ENCODE assay signal across 7 cellular contexts in the genomic region with DNA sequence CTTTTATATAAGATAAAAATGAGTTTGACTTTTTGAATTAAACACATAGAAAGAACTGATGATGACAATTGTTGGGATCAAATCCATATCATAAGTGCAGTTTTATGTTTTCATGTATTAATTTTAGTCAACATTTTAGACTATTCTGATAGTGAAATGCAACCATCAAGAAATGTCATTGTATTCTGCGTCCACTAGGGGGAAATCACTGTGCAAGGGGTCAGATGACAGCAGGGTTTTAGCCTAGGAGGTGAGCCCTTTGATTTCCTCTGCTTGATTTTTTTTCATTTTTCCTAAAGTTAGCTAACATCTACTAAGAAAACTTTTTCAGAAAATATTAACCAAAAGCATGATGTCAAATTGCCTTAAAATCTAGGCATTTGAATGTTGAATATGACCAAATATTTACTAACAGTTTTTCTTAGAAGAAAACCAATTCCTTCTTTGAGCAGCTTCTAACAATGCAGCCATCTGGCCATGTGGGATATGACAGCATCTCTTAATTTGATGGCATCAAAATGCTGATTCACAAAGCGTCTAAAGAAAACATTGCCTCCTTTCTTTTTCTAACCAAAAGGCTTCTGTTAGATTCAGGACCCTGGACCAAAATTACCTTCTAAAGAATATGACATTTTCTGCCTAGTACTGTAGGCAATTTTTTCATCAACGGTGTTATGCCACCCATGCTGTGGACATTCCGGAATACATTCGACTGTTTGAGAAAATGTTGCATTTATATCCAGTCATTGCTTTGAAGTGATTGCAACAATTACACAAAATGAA.
A peak's percentile ranks its signal among the peaks of the same experiment; 100 is the strongest.
DNase-seq lines count a peak whose midpoint lies in the region; ATAC-seq and TF ChIP-seq lines count a peak whose summit lies in the region.

No MANE protein-coding gene starts in this region.

- no peaks in the 10 kb centered on the region for H3K27me3 ChIP-seq in lower lobe of right lung (ENCODE audit: low read depth)

- no peak for DNase-seq in GM12864 (ENCODE audit: low read depth)
- DNase-seq in HuH-7.5 (ENCODE audit: low spot score) = peak; percentile 11
- DNase-seq in lower lobe of right lung = no peak
- DNase-seq in NCI-H187 treated with DMSO at 0.1 percent for 48 hours (lab: John Stamatoyannopoulos, UW) = no peak
- DNase-seq in UCSD-AML1 (lab: John Stamatoyannopoulos, UW; ENCODE audit: unreplicated experiment) = no peak

- intact Hi-C loops in lower lobe of right lung (cut with DNase I) = no loop called here

- peak; percentile 63 for TF ChIP-seq CTCF in GM12864 (IDR thresholded peaks at IDR 0.05; ENCODE audit: low read depth, low read length, missing control alignments)
- peak; percentile 82 for TF ChIP-seq CTCF in VCaP (conservative IDR thresholded peaks at IDR 0.05)
- peak; percentile 56 for TF ChIP-seq CTCF in lower lobe of right lung (IDR thresholded peaks at IDR 0.05)

- H3K9me3 ChIP-seq in lower lobe of right lung = no peaks in the 10 kb centered on the region

- H3K27ac ChIP-seq in VCaP (no peak overlapping the region), lower lobe of right lung (no peak overlapping the region)

- no peaks in the 10 kb centered on the region for H3K4me1 ChIP-seq in lower lobe of right lung

- H3K4me3 ChIP-seq in GM12864 (ENCODE audit: low read depth, low read length) = no peak overlapping the region
- no peak overlapping the region for H3K4me3 ChIP-seq in lower lobe of right lung

- ATAC-seq in GM21390 (IDR thresholded peaks at IDR 0.05; ENCODE audit: unreplicated experiment) (peak; percentile 92), lower lobe of right lung (no peak)

- H3K36me3 ChIP-seq in lower lobe of right lung = no peaks in the 10 kb centered on the region
